Comparison of ENCODE assay signal across 17 cellular contexts in genomic region chr20:828987-829386, GRCh38. TPM values are rescaled to one million over a fixed set of nuclear protein-coding genes. Genes with fewer than 3 reads are reported as not detected.
DNase-seq lines count a peak whose midpoint lies in the region; TF ChIP-seq lines count a peak whose summit lies in the region.
"Had no signal": no experiment of that assay in that cellular context is flagged by ENCODE, and none has a peak within 500 bp of the region (broad histone marks: within the 10 kb centered on the region; RNA-seq: fewer than 3 reads in every experiment).

No MANE protein-coding gene starts in this region.

- peaks cover 2% of the 10 kb centered on the region; the same call in 1 of the 2 replicates for H3K79me2 ChIP-seq in Loucy (ENCODE audit: insufficient read depth, low read length)

- no peak overlapping the region for H2AFZ ChIP-seq in Loucy (ENCODE audit: low read length)

- no peaks in the 10 kb centered on the region for H3K36me3 ChIP-seq in Loucy (ENCODE audit: insufficient read depth, low read length)
- no peaks in the 10 kb centered on the region for H3K36me3 ChIP-seq in spleen
- no peaks in the 10 kb centered on the region for H3K36me3 ChIP-seq in suprapubic skin
- H3K36me3 ChIP-seq: adrenal gland, HAP-1, neutrophil, vagina had no signal

- peak overlapping the region; percentile 12 for H3K9ac ChIP-seq in Loucy (ENCODE audit: low read depth, low read length, poor library complexity, severe bottlenecking)

- no peaks in the 10 kb centered on the region for H3K9me2 ChIP-seq in Loucy (replicated peaks; ENCODE audit: low read depth, low read length)

- H3K9me3 ChIP-seq in Loucy (ENCODE audit: insufficient read depth, low read depth, low read length) (no peaks in the 10 kb centered on the region), spleen (no peaks in the 10 kb centered on the region), suprapubic skin (no peaks in the 10 kb centered on the region)
- H3K9me3 ChIP-seq: adrenal gland, HAP-1, neutrophil, vagina had no signal

- no peak for TF ChIP-seq EP300 in suprapubic skin (IDR thresholded peaks at IDR 0.05)

- H3K4me1 ChIP-seq in Loucy (ENCODE audit: insufficient read depth, low read length, poor library complexity, severe bottlenecking) (peaks cover 19% of the 10 kb centered on the region), spleen (peaks cover 0 to 35% (median 12%) of the 10 kb centered on the region in 6 donors), suprapubic skin (peaks cover 6% of the 10 kb centered on the region)

- CTCF ChIA-PET in GM10248 (lab: Yijun Ruan, JAX), result interaction anchor here (2.0 to 3.7 kb wide), 2 partner anchors 14 to 280 kb away, joined by 5 to 9 read pairs; no protein-coding TSS in a partner anchor

- WGBS in spleen, 5 donors, result 46 to 66% (median 62%) methylated on average over 6 of the region's 6 CpGs
- 65% methylated on average over 6 of the region's 6 CpGs for WGBS in suprapubic skin

- intact Hi-C loops in spleen (cut with DNase I; ENCODE audit: low total_unique reads), result no loop called here

- TF ChIP-seq POLR2A in spleen (IDR thresholded peaks at IDR 0.05), result no peak
- TF ChIP-seq POLR2A in suprapubic skin (IDR thresholded peaks at IDR 0.05), result no peak

- no peaks in the 10 kb centered on the region for H3F3A ChIP-seq in Loucy (ENCODE audit: low read depth)

- POLR2A ChIA-PET in GM10248 (lab: Yijun Ruan, JAX), result no interaction called here

- TF ChIP-seq CTCF in GM10248 (IDR thresholded peaks at IDR 0.05; ENCODE audit: control extremely low read depth, extremely low read depth, low read depth, missing control alignments) (no peak), Loucy (conservative IDR thresholded peaks at IDR 0.05; ENCODE audit: low read length) (no peak), spleen (IDR thresholded peaks at IDR 0.05 in 8 of 11, conservative IDR thresholded peaks at IDR 0.05 in 3 of 11) (no peak), suprapubic skin (IDR thresholded peaks at IDR 0.05) (no peak)

- H3K27me3 ChIP-seq in Loucy (ENCODE audit: insufficient read depth, low read length, poor library complexity, severe bottlenecking), result no peaks in the 10 kb centered on the region
- H3K27me3 ChIP-seq in spleen (replicated peaks in 1 of 7), result no peaks in the 10 kb centered on the region
- H3K27me3 ChIP-seq in suprapubic skin, result no peaks in the 10 kb centered on the region
- H3K27me3 ChIP-seq: adrenal gland, neutrophil, vagina had no signal

- H3K27ac ChIP-seq in spleen, result peak overlapping the region in 2 of 8 donors; percentile 28 to 30
- no peak overlapping the region for H3K27ac ChIP-seq in suprapubic skin
- H3K27ac ChIP-seq: adrenal gland, C4-2B, neutrophil, vagina had no signal

- H3K4me3 ChIP-seq in Loucy (ENCODE audit: low read length, poor library complexity, severe bottlenecking), result no peak overlapping the region
- H3K4me3 ChIP-seq in spleen, result no peak overlapping the region
- no peak overlapping the region for H3K4me3 ChIP-seq in suprapubic skin
- H3K4me3 ChIP-seq: adrenal gland, GM12878, HAP-1, vagina had no signal

- DNase-seq in GM10248 (ENCODE audit: extremely low spot score) (peak; percentile 15), amniotic epithelial cell (ENCODE audit: low read depth) (peak; percentile 58), spleen (peak; percentile 12), suprapubic skin (ENCODE audit: low spot score in 2 of 2) (no peak), COLO829 (ENCODE audit: low spot score) (no peak)
- DNase-seq in stimulated activated CD4-positive, alpha-beta T cell treated with anti-CD3 and anti-CD28 coated beads, Interleukin-1b, Interleukin-23, amount 100 ng/mL, for 48 hours, result no peak
- DNase-seq: activated T-cell treated with anti-CD3 and anti-CD28 coated beads, Interleukin-2, amount 50 U/mL, for 1 hour; mesenchymal stem cell; NCI-H1694; NCI-H510A had no signal

- H3K4me2 ChIP-seq in Loucy (ENCODE audit: low read depth, low read length, poor library complexity, severe bottlenecking), result peak overlapping the region; percentile 9

- no peaks in the 10 kb centered on the region for H4K20me1 ChIP-seq in Loucy (ENCODE audit: insufficient read depth, low read length, poor library complexity, severe bottlenecking)

RNA-seq across cellular contexts. Expression of gene FAM110A, which starts 4.5 kb away (rescaled TPM):
- total RNA-seq in spleen, result 10 to 100 TPM; 19.7 to 32.0 (median 25.7) TPM
- 10 to 100 TPM; 11.3 to 21.0 (median 12.5) TPM for polyA plus RNA-seq in spleen
- 10 to 100 TPM; 16.9 to 57.0 (median 37.7) TPM for total RNA-seq in suprapubic skin

Comparison
In these comparisons a context has a peak if more than half of its experiments do, and no peak if none do; other contexts are left out.
1. DNase-seq: peak in GM10248 (single experiment), amniotic epithelial cell (single experiment) and spleen (single experiment); none in suprapubic skin (0 of 2), stimulated activated CD4-positive, alpha-beta T cell treated with anti-CD3 and anti-CD28 coated beads, Interleukin-1b, Interleukin-23, amount 100 ng/mL, for 48 hours (single experiment) and COLO829 (single experiment).